ENCODE assay signal across 1 cellular context in the genomic region with DNA sequence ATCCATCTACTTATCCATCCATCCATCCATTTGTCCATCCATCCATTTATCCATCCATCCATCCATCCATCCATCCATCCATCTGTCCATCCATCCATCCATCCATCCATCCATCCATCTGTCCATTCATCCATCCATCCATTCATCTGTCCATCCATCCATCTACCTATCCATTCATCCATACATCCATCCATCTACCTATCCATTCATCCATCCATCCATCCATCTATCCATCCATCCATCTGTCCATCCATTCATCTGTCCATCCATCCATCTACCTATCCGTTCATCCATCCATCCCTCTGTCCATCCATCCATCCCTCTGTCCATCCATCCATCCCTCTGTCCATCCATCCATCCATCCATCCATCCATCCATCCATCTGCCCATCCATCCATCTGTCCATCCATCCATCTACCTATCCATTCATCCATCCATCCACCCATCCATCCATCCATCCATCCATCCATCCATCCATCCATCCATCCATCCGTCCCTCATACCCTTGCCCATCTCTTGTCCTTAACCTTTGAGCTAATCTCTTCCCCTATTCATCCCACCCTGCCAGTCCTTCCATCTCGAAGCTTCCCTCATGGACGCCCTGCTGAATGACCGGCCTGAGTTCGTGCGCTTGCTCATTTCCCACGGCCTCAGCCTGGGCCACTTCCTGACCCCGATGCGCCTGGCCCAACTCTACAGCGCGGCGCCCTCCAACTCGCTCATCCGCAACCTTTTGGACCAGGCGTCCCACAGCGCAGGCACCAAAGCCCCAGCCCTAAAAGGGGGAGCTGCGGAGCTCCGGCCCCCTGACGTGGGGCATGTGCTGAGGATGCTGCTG.
TF ChIP-seq lines count a peak whose summit lies in the region.

No MANE protein-coding gene starts in this region.

TF ChIP-seq in HepG2, 621 proteins besides CTCF, POLR2A, EP300 and RAD21:
- 0 out of 2 replicates have a peak, but pooled peaks have one; percentile 27 for TF ChIP-seq ATM (IDR thresholded peaks at IDR 0.05; ENCODE audit: borderline replicate concordance)
